ENCODE assay signal across 11 cellular contexts in the genomic region with DNA sequence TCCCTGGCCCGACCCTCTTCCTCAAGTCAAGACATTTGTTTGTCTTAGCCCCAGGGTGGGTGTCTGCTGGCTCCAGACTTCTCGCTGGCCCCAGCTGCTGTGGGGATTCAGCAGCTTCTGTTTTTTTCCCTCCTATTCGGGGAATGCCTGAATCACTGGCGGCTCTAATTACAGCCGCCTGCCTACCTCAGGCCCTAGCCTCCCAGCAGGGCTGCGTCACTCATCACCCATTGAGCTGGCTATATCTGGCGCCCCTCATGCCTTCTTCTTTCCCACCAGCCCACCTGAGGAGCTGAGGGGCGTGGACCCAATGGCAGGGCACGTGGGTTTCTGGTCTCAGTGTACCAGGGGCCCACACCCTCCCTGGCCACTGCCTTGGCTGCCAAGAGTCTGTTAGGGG. TPM values are rescaled to one million over a fixed set of nuclear protein-coding genes. Genes with fewer than 3 reads are reported as not detected.
DNase-seq lines count a peak whose midpoint lies in the region; ATAC-seq and TF ChIP-seq lines count a peak whose summit lies in the region.
"Had no signal": no experiment of that assay in that cellular context is flagged by ENCODE, and none has a peak within 500 bp of the region (broad histone marks: within the 10 kb centered on the region; RNA-seq: fewer than 3 reads in every experiment).

No MANE protein-coding gene starts in this region.

- H3K27ac Mint-ChIP-seq in mesothelial cell of epicardium: peak overlapping the region; percentile 96

- no peaks in the 10 kb centered on the region for H3K27me3 ChIP-seq in adipocyte (replicated peaks; ENCODE audit: control insufficient read depth, insufficient read depth, low read length)

- no peak overlapping the region for H3K4me3 Mint-ChIP-seq in mesothelial cell of epicardium

- no peak overlapping the region for H3K4me3 ChIP-seq in adipocyte (ENCODE audit: low read length)

- H3K36me3 ChIP-seq in adipocyte (ENCODE audit: control insufficient read depth, insufficient read depth, low read length, severe bottlenecking): no peaks in the 10 kb centered on the region

- no peaks in the 10 kb centered on the region for H3K27me3 Mint-ChIP-seq in mesothelial cell of epicardium (ENCODE audit: low read depth)

- no peaks in the 10 kb centered on the region for H3K9me3 ChIP-seq in adipocyte (ENCODE audit: control insufficient read depth, low read length)

- no peak overlapping the region for H3K9ac ChIP-seq in adipocyte (ENCODE audit: low read length)

- H3K4me1 ChIP-seq in adipocyte (ENCODE audit: control insufficient read depth, insufficient read depth, low read length): peaks cover 24% of the 10 kb centered on the region

- H3K36me3 Mint-ChIP-seq in mesothelial cell of epicardium: no peaks in the 10 kb centered on the region

- peaks cover 57% of the 10 kb centered on the region for H3K4me1 Mint-ChIP-seq in mesothelial cell of epicardium

- no peak for TF ChIP-seq CTCF in mesothelial cell of epicardium (IDR thresholded peaks at IDR 0.05; ENCODE audit: unreplicated experiment)

- H3K9me3 Mint-ChIP-seq in mesothelial cell of epicardium: no peaks in the 10 kb centered on the region

- DNase-seq in EL: peak; percentile 86
- DNase-seq in NCI-H1417 (lab: John Stamatoyannopoulos, UW): peak; percentile 65 to 88 (median 75)
- DNase-seq in adipocyte (ENCODE audit: low read depth): peak; percentile 87
- peak in 1 of 2 experiments; percentile 62 for DNase-seq in mesothelial cell of epicardium (ENCODE audit: low spot score in 2 of 2, unreplicated experiment in 2 of 2)
- DNase-seq in left lobe of liver (ENCODE audit: low spot score): no peak
- DNase-seq in mucosa of gallbladder (ENCODE audit: low spot score): no peak
- no peak for DNase-seq in foreskin melanocyte
- DNase-seq: dermis blood vessel endothelial cell had no signal

- ATAC-seq in left lobe of liver: no peak
- no peak for ATAC-seq in HG03439 (IDR thresholded peaks at IDR 0.05; ENCODE audit: unreplicated experiment)

RNA-seq across cellular contexts. Expression of a gene that starts 10.1 kb away (rescaled TPM):
- total RNA-seq in mesothelial cell of epicardium (2.7 to 3.0 TPM (median 3.0 TPM) in 3 replicates), left lobe of liver (0.28 TPM), mucosa of gallbladder (15.5 TPM)
- total RNA-seq: subcutaneous adipose tissue had no signal

RNA-seq across cellular contexts. Expression of a gene that starts 51.3 kb away (rescaled TPM):
- total RNA-seq in mesothelial cell of epicardium (85.5 to 90.3 TPM (median 86.6 TPM) in 3 replicates), left lobe of liver (18.8 TPM), mucosa of gallbladder (335 TPM)
- total RNA-seq: skeletal muscle tissue had no signal

Comparison
In these comparisons a context has a peak if more than half of its experiments do, and no peak if none do; other contexts are left out.
1. DNase-seq: peak in EL (single experiment), NCI-H1417 (3 of 3) and adipocyte (single experiment); none in left lobe of liver (single experiment), mucosa of gallbladder (single experiment) and foreskin melanocyte (single experiment).